In the genomic region with DNA sequence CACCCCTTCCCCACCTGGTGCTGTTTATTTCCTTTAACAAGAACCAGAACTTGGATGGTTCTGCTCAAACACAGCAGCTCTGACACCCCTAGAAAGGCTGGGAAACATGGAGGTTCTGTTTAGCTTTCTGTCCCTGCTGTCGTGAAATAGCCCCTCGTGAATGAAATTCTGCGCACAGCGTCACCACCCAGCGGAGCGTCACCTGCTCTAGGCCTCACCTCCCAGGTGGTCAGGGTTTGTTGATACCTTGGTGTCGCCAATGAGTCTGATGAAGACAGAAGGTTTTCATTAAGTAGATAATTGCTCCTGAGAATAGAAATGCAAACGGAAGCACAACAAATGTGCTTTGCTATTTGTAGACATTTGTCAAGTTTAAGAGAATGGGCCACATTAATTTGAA, we compare ENCODE assay signal across 14 cellular contexts.
"Had no signal": no experiment of that assay in that cellular context is flagged by ENCODE, and none has a peak within 500 bp of the region (broad histone marks: within the 10 kb centered on the region; RNA-seq: fewer than 3 reads in every experiment).

No MANE protein-coding gene starts in this region.

- H3K9me3 ChIP-seq: adrenal gland, gastroesophageal sphincter, ovary had no signal

- H3K4me1 Mint-ChIP-seq: activated B cell treated with CpG ODN at 0.5 μM for 24 hours; activated CD4-positive, alpha-beta T cell treated with anti-CD3 and anti-CD28 coated beads, Interleukin-2, amount 10 ng/mL, durations not matched to agents 7 days and 5 days had no signal

- ATAC-seq: gastroesophageal sphincter had no signal

- H3K27ac Mint-ChIP-seq: activated B cell treated with CpG ODN at 0.5 μM for 24 hours; activated CD4-positive, alpha-beta T cell treated with anti-CD3 and anti-CD28 coated beads, Interleukin-2, amount 10 ng/mL, durations not matched to agents 7 days and 5 days; stimulated activated naive CD8-positive, alpha-beta T cell treated with anti-CD3 and anti-CD28 coated beads, Interleukin-15, Interleukin-2, amounts not matched to agents 100 ng/mL and 50 ng/mL, for 24 hours had no signal

- H3K9me3 Mint-ChIP-seq: activated B cell treated with CpG ODN at 0.5 μM for 24 hours; activated CD4-positive, alpha-beta T cell treated with anti-CD3 and anti-CD28 coated beads, Interleukin-2, amount 10 ng/mL, durations not matched to agents 7 days and 5 days; stimulated activated naive CD8-positive, alpha-beta T cell treated with anti-CD3 and anti-CD28 coated beads, Interleukin-15, Interleukin-2, amounts not matched to agents 100 ng/mL and 50 ng/mL, for 24 hours had no signal

- H3K4me3 Mint-ChIP-seq: activated B cell treated with CpG ODN at 0.5 μM for 24 hours; activated CD4-positive, alpha-beta T cell treated with anti-CD3 and anti-CD28 coated beads, Interleukin-2, amount 10 ng/mL, durations not matched to agents 7 days and 5 days; stimulated activated naive CD8-positive, alpha-beta T cell treated with anti-CD3 and anti-CD28 coated beads, Interleukin-15, Interleukin-2, amounts not matched to agents 100 ng/mL and 50 ng/mL, for 24 hours had no signal

- H3K4me1 ChIP-seq: adrenal gland, gastroesophageal sphincter had no signal

- DNase-seq: activated B cell treated with CpG ODN at 0.5 μM for 24 hours; activated CD4-positive, alpha-beta T cell treated with anti-CD3 and anti-CD28 coated beads, Interleukin-2, amount 10 ng/mL, durations not matched to agents 7 days and 5 days; activated naive CD4-positive, alpha-beta T cell treated with anti-CD3 and anti-CD28 coated beads, Interleukin-2, amount 50 U/mL, for 16 hours; activated T-cell treated with anti-CD3 and anti-CD28 coated beads for 4 hours; adrenal gland; central memory CD4-positive, alpha-beta T cell; cortex of kidney; effector memory CD4-positive, alpha-beta T cell; mesendoderm; ovary; stimulated activated CD4-positive, alpha-beta T cell treated with anti-CD3 and anti-CD28 coated beads, Interleukin-2, amount 100 ng/mL, for 48 hours had no signal

- H3K36me3 ChIP-seq: adrenal gland, gastroesophageal sphincter, ovary had no signal

- H3K27me3 ChIP-seq: adrenal gland, ovary had no signal

- H3K27ac ChIP-seq: adrenal gland, epithelial cell of prostate, gastroesophageal sphincter, ovary had no signal

- H3K4me3 ChIP-seq: adrenal gland, gastroesophageal sphincter, ovary had no signal
